ENCODE assay signal across 1 cellular context in genomic region chr14:76264384-76264783, GRCh38.
TF ChIP-seq lines count a peak whose summit lies in the region.

No MANE protein-coding gene starts in this region.

TF ChIP-seq in K562, 482 proteins besides CTCF, POLR2A, EP300 and RAD21:
- peak; percentile 76 for TF ChIP-seq ZNF316 (IDR thresholded peaks at IDR 0.05)
- 0 out of 2 replicates have a peak, but pooled peaks have one; percentile 41 for TF ChIP-seq TRIM28 (IDR thresholded peaks at IDR 0.05)
- TF ChIP-seq NFYB (IDR thresholded peaks at IDR 0.05; ENCODE audit: extremely low read depth, insufficient read length), result no peak
